In genomic region chr4:126445596-126445995, GRCh38 we compare ENCODE assay signal across 25 cellular contexts.
"Had no signal": no experiment of that assay in that cellular context is flagged by ENCODE, and none has a peak within 500 bp of the region (broad histone marks: within the 10 kb centered on the region; RNA-seq: fewer than 3 reads in every experiment).

No MANE protein-coding gene starts in this region.

- H3K4me3 ChIP-seq: body of pancreas, coronary artery, left ventricle myocardium inferior, right atrium auricular region, uterus had no signal

- H3K9me3 Mint-ChIP-seq: neural crest cell, type B pancreatic cell had no signal

- H3K4me3 Mint-ChIP-seq: activated T-cell treated with anti-CD3 and anti-CD28 coated beads, Interleukin-2, amount 50 U/mL, for 72 hours; effector memory CD8-positive, alpha-beta T cell; naive thymus-derived CD8-positive, alpha-beta T cell; neural crest cell; stimulated activated naive CD8-positive, alpha-beta T cell treated with anti-CD3 and anti-CD28 coated beads, Interleukin-15, Interleukin-2, amounts not matched to agents 100 ng/mL and 50 ng/mL, for 24 hours; type B pancreatic cell had no signal

- H3K27ac Mint-ChIP-seq: activated naive CD4-positive, alpha-beta T cell treated with anti-CD3 and anti-CD28 coated beads, Interleukin-2, amount 50 U/mL, for 72 hours; activated T-cell treated with anti-CD3 and anti-CD28 coated beads, Interleukin-2, amount 50 U/mL, for 72 hours; effector memory CD8-positive, alpha-beta T cell; naive thymus-derived CD8-positive, alpha-beta T cell; stimulated activated naive CD8-positive, alpha-beta T cell treated with anti-CD3 and anti-CD28 coated beads, Interleukin-15, Interleukin-2, amounts not matched to agents 100 ng/mL and 50 ng/mL, for 24 hours; type B pancreatic cell had no signal

- H3K27me3 ChIP-seq: body of pancreas, right atrium auricular region, uterus had no signal

- H3K9me3 ChIP-seq: body of pancreas, left ventricle myocardium inferior, right atrium auricular region, uterus had no signal

- H3K4me1 Mint-ChIP-seq: naive thymus-derived CD8-positive, alpha-beta T cell had no signal

- ATAC-seq: activated naive CD4-positive, alpha-beta T cell treated with anti-CD3 and anti-CD28 coated beads, Interleukin-2, amount 50 U/mL, for 72 hours; activated T-cell treated with anti-CD3 and anti-CD28 coated beads, Interleukin-2, amount 50 U/mL, for 72 hours; body of pancreas; effector memory CD8-positive, alpha-beta T cell; naive thymus-derived CD8-positive, alpha-beta T cell had no signal

- DNase-seq: activated CD4-positive, alpha-beta T cell treated with anti-CD3 and anti-CD28 coated beads for 4 hours; activated CD4-positive, alpha-beta T cell treated with anti-CD3 and anti-CD28 coated beads, Interleukin-2, amount 50 U/mL, for 4 hours; activated CD4-positive, CD25-positive, alpha-beta regulatory T cell; activated naive CD4-positive, alpha-beta T cell; activated T-cell treated with anti-CD3 and anti-CD28 coated beads for 4 hours; activated T-cell treated with anti-CD3 and anti-CD28 coated beads, Interleukin-2, amount 50 U/mL, for 72 hours; anterior cingulate cortex; body of pancreas; effector memory CD8-positive, alpha-beta T cell; erythroblast; foreskin melanocyte; islet precursor cell; left ventricle myocardium inferior; naive thymus-derived CD8-positive, alpha-beta T cell; occipital lobe; stimulated activated CD4-positive, alpha-beta T cell treated with anti-CD3 and anti-CD28 coated beads, Interleukin-12 subunit alpha, Interleukin-12 subunit beta, amount 100 ng/mL, for 4 hours; stimulated activated CD4-positive, alpha-beta T cell treated with anti-CD3 and anti-CD28 coated beads, Interleukin-4, amount 100 ng/mL, for 1 hour; substantia nigra; uterus had no signal

- H3K36me3 Mint-ChIP-seq: activated naive CD4-positive, alpha-beta T cell treated with anti-CD3 and anti-CD28 coated beads, Interleukin-2, amount 50 U/mL, for 72 hours; naive thymus-derived CD8-positive, alpha-beta T cell; type B pancreatic cell had no signal

- H3K36me3 ChIP-seq: left ventricle myocardium inferior, right atrium auricular region, uterus had no signal

- H3K27ac ChIP-seq: body of pancreas, coronary artery, right atrium auricular region, uterus had no signal

- H3K27me3 Mint-ChIP-seq: effector memory CD8-positive, alpha-beta T cell; naive thymus-derived CD8-positive, alpha-beta T cell; stimulated activated naive CD8-positive, alpha-beta T cell treated with anti-CD3 and anti-CD28 coated beads, Interleukin-15, Interleukin-2, amounts not matched to agents 100 ng/mL and 50 ng/mL, for 24 hours; type B pancreatic cell had no signal

- H3K4me1 ChIP-seq: body of pancreas, right atrium auricular region, uterus had no signal
